In the genomic region with DNA sequence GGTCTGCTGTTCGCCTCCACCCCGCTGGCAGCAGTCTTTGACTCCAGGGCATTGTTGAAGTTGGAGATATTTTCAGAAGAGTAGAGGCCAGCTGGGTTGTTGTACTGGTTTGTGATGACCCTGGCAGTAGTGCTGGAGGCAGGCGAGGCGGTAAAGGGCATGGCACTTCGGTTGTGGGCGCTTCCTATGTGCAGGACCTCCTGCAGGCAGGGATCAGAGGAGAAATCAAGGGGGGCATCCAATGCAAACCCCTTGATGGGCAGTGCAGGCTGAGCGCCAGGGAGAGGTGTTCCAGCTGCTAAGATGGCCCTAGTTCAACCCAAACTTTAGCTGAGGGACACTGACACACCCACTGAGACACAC, we compare ENCODE assay signal across 20 cellular contexts. TPM values are rescaled to one million over a fixed set of nuclear protein-coding genes. Genes with fewer than 3 reads are reported as not detected.
DNase-seq lines count a peak whose midpoint lies in the region; ATAC-seq and TF ChIP-seq lines count a peak whose summit lies in the region.
"Had no signal": no experiment of that assay in that cellular context is flagged by ENCODE, and none has a peak within 500 bp of the region (broad histone marks: within the 10 kb centered on the region; RNA-seq: fewer than 3 reads in every experiment).

No MANE protein-coding gene starts in this region.

- CTCF ChIA-PET in Caco-2 (lab: Charles Lee), result interaction anchor here (0.7 to 1.2 kb wide), 4 partner anchors 17 to 430 kb away, joined by 3 to 7 read pairs (median 4); partner anchors contain the start of gene TCTN3
- CTCF ChIA-PET in SK-N-SH (lab: Yijun Ruan, JAX), result interaction anchor here (0.6 to 4.7 kb wide), 5 partner anchors 18 to 114 kb away, joined by 3 to 17 read pairs (median 8); no protein-coding TSS in a partner anchor

- 0 out of 2 replicates have a peak, but pooled peaks cover 3% of the 10 kb centered on the region for H3K79me2 ChIP-seq in SK-N-SH (ENCODE audit: insufficient read depth)

- H3K9me3 ChIP-seq in Caco-2, result no peaks in the 10 kb centered on the region
- no peaks in the 10 kb centered on the region for H3K9me3 ChIP-seq in NT2/D1 (ENCODE audit: insufficient read depth, low read length)
- no peaks in the 10 kb centered on the region for H3K9me3 ChIP-seq in SK-N-SH
- H3K9me3 ChIP-seq: adrenal gland, psoas muscle, stomach had no signal

- H3K27me3 Mint-ChIP-seq in Caco-2 (ENCODE audit: insufficient read depth, unreplicated experiment), result no peaks in the 10 kb centered on the region
- no peaks in the 10 kb centered on the region for H3K27me3 Mint-ChIP-seq in osteocyte (ENCODE audit: unreplicated experiment)

- H3K9me3 Mint-ChIP-seq in Caco-2 (ENCODE audit: unreplicated experiment), result no peaks in the 10 kb centered on the region
- no peaks in the 10 kb centered on the region for H3K9me3 Mint-ChIP-seq in osteocyte (ENCODE audit: unreplicated experiment)
- H3K9me3 Mint-ChIP-seq: activated T-helper 2 cell treated with anti-CD3 and anti-CD28 coated beads, Interferon-gamma antibody, Interleukin-2, Interleukin-4, amounts not matched to agents 10 μg/mL and 5 μg/mL and 100 μg/mL, durations not matched to agents 14 hours and 24 hours and 36 hours; naive thymus-derived CD4-positive, alpha-beta T cell had no signal

- intact Hi-C loops in Caco-2 (cut with micrococcal nuclease; ENCODE audit: unreplicated experiment), result loop anchor here (5.0 kb wide), 1 partner anchor 98 kb away; no protein-coding TSS in a partner anchor

- 83% methylated on average over 7 of the region's 7 CpGs for WGBS in SK-N-SH (ENCODE audit: low lambda C conversion rate)

- POLR2A ChIA-PET in Caco-2 (lab: Charles Lee) (interaction anchor here (0.5 kb wide), 1 partner anchor 97 kb away, joined by 3 read pairs; no protein-coding TSS in a partner anchor), SK-N-SH (lab: Yijun Ruan, JAX) (no interaction called here)

- TF ChIP-seq CTCF in Caco-2 (IDR thresholded peaks at IDR 0.05; ENCODE audit: insufficient read depth in 1 of 2, low read depth in 1 of 2, low read length in 1 of 2, severe bottlenecking in 1 of 2, unreplicated experiment in 1 of 2) (no peak), foreskin keratinocyte (conservative IDR thresholded peaks at IDR 0.05) (no peak), osteocyte (IDR thresholded peaks at IDR 0.05) (no peak), SK-N-SH (IDR thresholded peaks at IDR 0.05) (no peak)

- DNase-seq in Caco-2 (no peak), NT2/D1 (ENCODE audit: low read depth, low spot score) (no peak), foreskin keratinocyte (no peak), osteocyte (ENCODE audit: extremely low spot score, unreplicated experiment) (peak; percentile 67), SK-N-SH (no peak), kidney tubule cell (ENCODE audit: low spot score) (no peak)
- DNase-seq: activated CD4-positive, alpha-beta T cell treated with anti-CD3 and anti-CD28 coated beads for 1 hour; adrenal gland; central memory CD4-positive, alpha-beta T cell; effector CD8-positive, alpha-beta T cell; left colon; naive thymus-derived CD4-positive, alpha-beta T cell; psoas muscle; stomach; T1000 had no signal

- no peak for TF ChIP-seq RAD21 in SK-N-SH (IDR thresholded peaks at IDR 0.05; ENCODE audit: low read length)

- no peak for TF ChIP-seq EP300 in SK-N-SH (IDR thresholded peaks at IDR 0.05; ENCODE audit: borderline replicate concordance in 1 of 2, low read depth in 1 of 2, low read length in 1 of 2)

- H3K9me2 ChIP-seq in SK-N-SH, result no peaks in the 10 kb centered on the region

- peaks cover 10% of the 10 kb centered on the region for H3K36me3 ChIP-seq in Caco-2 (ENCODE audit: control insufficient read depth, insufficient read depth, low read length)
- H3K36me3 ChIP-seq in NT2/D1 (ENCODE audit: insufficient read depth, insufficient read length, low read length), result peaks cover 52% of the 10 kb centered on the region
- H3K36me3 ChIP-seq in SK-N-SH (replicated peaks in 1 of 2; ENCODE audit: control insufficient read depth in 1 of 2, insufficient read depth in 2 of 2, low read length in 1 of 2), result peaks cover 3 to 30% of the 10 kb centered on the region in 2 experiments

- H3K27ac Mint-ChIP-seq in Caco-2 (ENCODE audit: unreplicated experiment) (peak overlapping the region; percentile 98), osteocyte (ENCODE audit: unreplicated experiment) (peak overlapping the region; percentile 66)
- H3K27ac Mint-ChIP-seq: activated T-helper 2 cell treated with anti-CD3 and anti-CD28 coated beads, Interferon-gamma antibody, Interleukin-2, Interleukin-4, amounts not matched to agents 10 μg/mL and 5 μg/mL and 100 μg/mL, durations not matched to agents 14 hours and 24 hours and 36 hours had no signal

- H3K9ac ChIP-seq in NT2/D1 (ENCODE audit: insufficient read length, low read depth), result peak overlapping the region; percentile 42
- H3K9ac ChIP-seq in SK-N-SH, result no peak overlapping the region

- H3K4me3 ChIP-seq in Caco-2 (ENCODE audit: low read depth, low read length) (no peak overlapping the region), NT2/D1 (ENCODE audit: insufficient read length, low read depth) (no peak overlapping the region), SK-N-SH (ENCODE audit: low read depth in 2 of 2, low read length in 1 of 2) (no peak overlapping the region)
- H3K4me3 ChIP-seq: adrenal gland, K562, psoas muscle, SK-N-MC, stomach had no signal

- H3K4me1 ChIP-seq in Caco-2 (peaks cover 87% of the 10 kb centered on the region), NT2/D1 (ENCODE audit: insufficient read depth, insufficient read length) (peaks cover under 1% of the 10 kb centered on the region), foreskin keratinocyte (peaks cover 60% of the 10 kb centered on the region), SK-N-SH (ENCODE audit: control insufficient read depth in 1 of 2, insufficient read depth in 2 of 2, low read depth in 1 of 2, low read length in 1 of 2) (peaks cover 7 to 28% of the 10 kb centered on the region in 2 experiments; a peak in 3 of 4 replicates)

- no TSS peak for BruUV-seq in Caco-2 (replicated peaks; lab: Mats Ljungman, UMichigan)

- no peaks in the 10 kb centered on the region for H4K20me1 ChIP-seq in SK-N-SH (ENCODE audit: insufficient read depth)

- H2AFZ ChIP-seq in SK-N-SH (ENCODE audit: low read depth), result no peak overlapping the region

- no peak overlapping the region for H3K4me2 ChIP-seq in SK-N-SH

- H3K36me3 Mint-ChIP-seq in Caco-2 (ENCODE audit: insufficient read depth, unreplicated experiment) (peaks cover 93% of the 10 kb centered on the region), osteocyte (ENCODE audit: unreplicated experiment) (peaks cover 15% of the 10 kb centered on the region)

- no peaks in the 10 kb centered on the region for H3K27me3 ChIP-seq in Caco-2 (replicated peaks; ENCODE audit: control insufficient read depth, insufficient read depth, low read length)
- no peaks in the 10 kb centered on the region for H3K27me3 ChIP-seq in NT2/D1 (ENCODE audit: insufficient read depth, insufficient read length)
- no peaks in the 10 kb centered on the region for H3K27me3 ChIP-seq in foreskin keratinocyte
- no peaks in the 10 kb centered on the region for H3K27me3 ChIP-seq in SK-N-SH (ENCODE audit: insufficient read depth)
- H3K27me3 ChIP-seq: adrenal gland, stomach had no signal

- ATAC-seq in foreskin keratinocyte, result no peak
- ATAC-seq in HG03097 (IDR thresholded peaks at IDR 0.05; ENCODE audit: low FRiP score, unreplicated experiment), result no peak
- no peak for ATAC-seq in HG03159 (IDR thresholded peaks at IDR 0.05; ENCODE audit: unreplicated experiment)
- ATAC-seq: K562; naive thymus-derived CD4-positive, alpha-beta T cell; psoas muscle had no signal

- H3K27ac ChIP-seq in foreskin keratinocyte, result peak overlapping the region; percentile 21
- no peak overlapping the region for H3K27ac ChIP-seq in SK-N-SH (ENCODE audit: low read depth in 2 of 2, low read length in 1 of 2)
- H3K27ac ChIP-seq: adrenal gland, psoas muscle, SK-N-MC, stomach had no signal

- H3K4me1 Mint-ChIP-seq in Caco-2 (ENCODE audit: low read depth, unreplicated experiment), result peaks cover 66% of the 10 kb centered on the region
- H3K4me1 Mint-ChIP-seq in osteocyte (ENCODE audit: unreplicated experiment), result peaks cover 58% of the 10 kb centered on the region

- H3K4me3 Mint-ChIP-seq in Caco-2 (ENCODE audit: unreplicated experiment) (peak overlapping the region; percentile 33), osteocyte (ENCODE audit: unreplicated experiment) (no peak overlapping the region)
- H3K4me3 Mint-ChIP-seq: naive thymus-derived CD4-positive, alpha-beta T cell had no signal

- H3F3A ChIP-seq in SK-N-SH (replicated peaks; ENCODE audit: insufficient read depth), result peaks cover 9% of the 10 kb centered on the region

TF ChIP-seq in SK-N-SH, 30 proteins besides CTCF, POLR2A, EP300 and RAD21 (continues in another document):
- TF ChIP-seq RFX5 (IDR thresholded peaks at IDR 0.05; ENCODE audit: low read length) (no peak), YY1 (IDR thresholded peaks at IDR 0.05; ENCODE audit: low read depth) (no peak), FOXM1 (IDR thresholded peaks at IDR 0.05; ENCODE audit: low read depth) (no peak), MXI1 (IDR thresholded peaks at IDR 0.05; ENCODE audit: low read depth, low read length) (no peak), TCF12 (IDR thresholded peaks at IDR 0.05) (no peak), ELF1 (IDR thresholded peaks at IDR 0.05) (no peak), PBX3 (IDR thresholded peaks at IDR 0.05) (no peak)

RNA-seq across cellular contexts. Expression of gene PDLIM1, which starts 27.0 kb away (rescaled TPM):
- total RNA-seq in Caco-2 (2022), result 417 and 506 TPM in 2 replicates
- total RNA-seq in foreskin keratinocyte, result 256 and 304 TPM in 2 replicates
- polyA plus RNA-seq in foreskin keratinocyte, result 366 and 431 TPM in 2 replicates
- total RNA-seq in osteocyte, result 71.7 and 73.8 TPM in 2 replicates
- 74.4 and 97.2 TPM in 2 replicates for polyA plus RNA-seq in SK-N-SH (2012; rRNA removed)
- 89.3 and 96.8 TPM in 2 replicates for polyA plus RNA-seq in SK-N-SH (2012; cell fraction: cytosol; rRNA removed)
- 68.2 and 70.4 TPM in 2 replicates for polyA plus RNA-seq in SK-N-SH (2012; cell fraction: nucleus; rRNA removed)
